25 cellular contexts compared by ENCODE assay signal in genomic region chr2:189517847-189518535, GRCh38.
DNase-seq lines count a peak whose midpoint lies in the region; ATAC-seq and TF ChIP-seq lines count a peak whose summit lies in the region.
"Had no signal": no experiment of that assay in that cellular context is flagged by ENCODE, and none has a peak within 500 bp of the region (broad histone marks: within the 10 kb centered on the region; RNA-seq: fewer than 3 reads in every experiment).

No MANE protein-coding gene starts in this region.

- intact Hi-C loops in dendritic cell treated with granulocyte-macrophage colony-stimulating factor and Interleukin-4, amounts not matched to agents 40 ng/mL and 50 ng/mL, for 4 days (cut with micrococcal nuclease) = no loop called here

- H3K4me1 ChIP-seq in GM23248 (ENCODE audit: insufficient read depth) = no peaks in the 10 kb centered on the region

- no peaks in the 10 kb centered on the region for H3K9me2 ChIP-seq in GM23248 (ENCODE audit: insufficient read depth)

- no peaks in the 10 kb centered on the region for H3K9me3 ChIP-seq in GM23248 (ENCODE audit: low read depth)
- H3K9me3 ChIP-seq: lower lobe of right lung had no signal

- peak overlapping the region; percentile 23 for H3K27ac Mint-ChIP-seq in dendritic cell treated with granulocyte-macrophage colony-stimulating factor and Interleukin-4, amounts not matched to agents 40 ng/mL and 50 ng/mL, for 4 days
- H3K27ac Mint-ChIP-seq: activated B cell treated with CpG ODN at 0.5 μM for 24 hours; activated CD4-positive, alpha-beta memory T cell treated with anti-CD3 and anti-CD28 coated beads for 36 hours; CD4-positive, CD25-positive, alpha-beta regulatory T cell; immature natural killer cell had no signal

- H3K4me3 ChIP-seq in AG10803 (ENCODE audit: low read length) (no peak overlapping the region), GM23248 (no peak overlapping the region)
- H3K4me3 ChIP-seq: GM12878, heart right ventricle, lower lobe of right lung had no signal

- ATAC-seq in HG02870 (IDR thresholded peaks at IDR 0.05; ENCODE audit: unreplicated experiment) = no peak
- ATAC-seq: GM12878, heart right ventricle, lower lobe of right lung had no signal

- H3K27me3 ChIP-seq in GM23248 (replicated peaks; ENCODE audit: insufficient read depth) = no peaks in the 10 kb centered on the region
- H3K27me3 ChIP-seq: heart right ventricle had no signal

- peaks cover 73% of the 10 kb centered on the region for H3K4me1 Mint-ChIP-seq in dendritic cell treated with granulocyte-macrophage colony-stimulating factor and Interleukin-4, amounts not matched to agents 40 ng/mL and 50 ng/mL, for 4 days (ENCODE audit: low read depth)
- H3K4me1 Mint-ChIP-seq: activated B cell treated with CpG ODN at 0.5 μM for 24 hours, immature natural killer cell had no signal

- no peaks in the 10 kb centered on the region for H3K27me3 Mint-ChIP-seq in dendritic cell treated with granulocyte-macrophage colony-stimulating factor and Interleukin-4, amounts not matched to agents 40 ng/mL and 50 ng/mL, for 4 days
- H3K27me3 Mint-ChIP-seq: CD4-positive, CD25-positive, alpha-beta regulatory T cell had no signal

- DNase-seq in AG10803 (ENCODE audit: low read depth) (peak; percentile 66), NCI-H226 (peak; percentile 72), kidney tubule cell (ENCODE audit: low spot score) (peak; percentile 43), globus pallidus (ENCODE audit: low spot score) (no peak), ecto neural progenitor cell (ENCODE audit: low spot score) (no peak), GM23248 (no peak)
- DNase-seq: activated B cell treated with CpG ODN at 0.5 μM for 24 hours; activated CD4-positive, alpha-beta memory T cell treated with anti-CD3 and anti-CD28 coated beads for 36 hours; activated effector memory CD4-positive, alpha-beta T cell treated with anti-CD3 and anti-CD28 coated beads, Interleukin-2, amount 50 U/mL, for 16 hours; caudate nucleus; CD4-positive, CD25-positive, alpha-beta regulatory T cell; DMS 273 treated with DMSO at 0.1 percent for 48 hours; GF-D8; GOT3; heart right ventricle; immature natural killer cell; Karpas-422; lower lobe of right lung; NCI-H1105 treated with DMSO at 0.1 percent for 48 hours; NCI-H2081 treated with DMSO at 0.1 percent for 48 hours; occipital lobe; stimulated activated CD8-positive, alpha-beta memory T cell treated with anti-CD3 and anti-CD28 coated beads, Interleukin-4, amount 100 ng/mL, for 48 hours had no signal

- H4K20me1 ChIP-seq in GM23248 (ENCODE audit: insufficient read depth) = no peaks in the 10 kb centered on the region

- in situ Hi-C loops in GM23248 (cut with MboI) = no loop called here

- H3K9ac ChIP-seq in GM23248 = no peak overlapping the region

- H3F3A ChIP-seq in GM23248 (ENCODE audit: insufficient read depth) = no peaks in the 10 kb centered on the region

- TF ChIP-seq CTCF in AG10803 (conservative IDR thresholded peaks at IDR 0.05; ENCODE audit: low read length) = no peak

- 72 to 73% methylated on average over 6 of the region's 6 CpGs for whole genome bisulfite sequencing in GM23248 (ENCODE audit: low coverage in 1 of 2, low lambda C conversion rate in 2 of 2, missing lambda C conversion rate in 2 of 2), 2 experiments

- H3K4me3 Mint-ChIP-seq in dendritic cell treated with granulocyte-macrophage colony-stimulating factor and Interleukin-4, amounts not matched to agents 40 ng/mL and 50 ng/mL, for 4 days = no peak overlapping the region
- H3K4me3 Mint-ChIP-seq: activated B cell treated with CpG ODN at 0.5 μM for 24 hours; activated CD4-positive, alpha-beta memory T cell treated with anti-CD3 and anti-CD28 coated beads for 36 hours; CD4-positive, CD25-positive, alpha-beta regulatory T cell; immature natural killer cell had no signal

- H3K36me3 Mint-ChIP-seq in dendritic cell treated with granulocyte-macrophage colony-stimulating factor and Interleukin-4, amounts not matched to agents 40 ng/mL and 50 ng/mL, for 4 days (ENCODE audit: low read depth) = peaks cover 8% of the 10 kb centered on the region
- H3K36me3 Mint-ChIP-seq: activated CD4-positive, alpha-beta memory T cell treated with anti-CD3 and anti-CD28 coated beads for 36 hours; CD4-positive, CD25-positive, alpha-beta regulatory T cell; immature natural killer cell had no signal

- H3K36me3 ChIP-seq in GM23248 (ENCODE audit: low read depth) = no peaks in the 10 kb centered on the region
- H3K36me3 ChIP-seq: heart right ventricle, lower lobe of right lung had no signal

- peaks cover 15% of the 10 kb centered on the region for H3K9me3 Mint-ChIP-seq in dendritic cell treated with granulocyte-macrophage colony-stimulating factor and Interleukin-4, amounts not matched to agents 40 ng/mL and 50 ng/mL, for 4 days
- H3K9me3 Mint-ChIP-seq: activated B cell treated with CpG ODN at 0.5 μM for 24 hours had no signal

- H2AFZ ChIP-seq in GM23248 = no peak overlapping the region

- H3K27ac ChIP-seq in GM23248 = no peak overlapping the region
- H3K27ac ChIP-seq: heart right ventricle, lower lobe of right lung had no signal

- no peak overlapping the region for H3K4me2 ChIP-seq in GM23248 (ENCODE audit: unreplicated experiment)

- no peaks in the 10 kb centered on the region for H3K79me2 ChIP-seq in GM23248 (ENCODE audit: insufficient read depth)

Comparison
In these comparisons a context has a peak if more than half of its experiments do, and no peak if none do; other contexts are left out.
1. DNase-seq: peak in AG10803 (single experiment), NCI-H226 (single experiment) and kidney tubule cell (single experiment); none in globus pallidus (single experiment), ecto neural progenitor cell (single experiment) and GM23248 (single experiment).